Comparison of ENCODE assay signal across 17 cellular contexts in genomic region chr6:2109796-2110195, GRCh38.
DNase-seq lines count a peak whose midpoint lies in the region; ATAC-seq and TF ChIP-seq lines count a peak whose summit lies in the region.
"Had no signal": no experiment of that assay in that cellular context is flagged by ENCODE, and none has a peak within 500 bp of the region (broad histone marks: within the 10 kb centered on the region; RNA-seq: fewer than 3 reads in every experiment).

No MANE protein-coding gene starts in this region.

- H3K27me3 ChIP-seq in aorta (ENCODE audit: control insufficient read depth in 1 of 2, insufficient read depth in 2 of 2, low read length in 1 of 2) (no peaks in the 10 kb centered on the region), sigmoid colon (no peaks in the 10 kb centered on the region)
- H3K27me3 ChIP-seq: stomach, upper lobe of left lung had no signal

- WGBS in aorta, 2 donors, result 31 to 40% methylated on average over 5 of the region's 5 CpGs
- 89 to 94% methylated on average over 5 of the region's 5 CpGs for WGBS in sigmoid colon, 2 donors

- ATAC-seq in WTC11 (no peak), aorta (ENCODE audit: low FRiP score) (no peak)
- ATAC-seq: Panc1 had no signal

- H3K9me3 ChIP-seq in aorta (ENCODE audit: control insufficient read depth, low read length) (no peaks in the 10 kb centered on the region), sigmoid colon (no peaks in the 10 kb centered on the region)
- H3K9me3 ChIP-seq: stomach, upper lobe of left lung had no signal

- CTCF ChIA-PET in WTC11 (lab: Charles Lee), result no interaction called here

- H3K27ac Mint-ChIP-seq in WTC11 (peak overlapping the region; percentile 54; the same call in 1 of the 2 replicates), type B pancreatic cell (no peak overlapping the region)

- no peaks in the 10 kb centered on the region for H3K27me3 Mint-ChIP-seq in WTC11 (ENCODE audit: low read depth)
- no peaks in the 10 kb centered on the region for H3K27me3 Mint-ChIP-seq in type B pancreatic cell

- no peak for TF ChIP-seq POLR2A in sigmoid colon (IDR thresholded peaks at IDR 0.05)

- peak; percentile 46 for DNase-seq in SHP77 treated with DMSO at 0.1 percent for 48 hours (lab: John Stamatoyannopoulos, UW)
- DNase-seq in SHP77 (lab: John Stamatoyannopoulos, UW), result no peak
- peak; percentile 30 for DNase-seq in NCI-H2171 (lab: John Stamatoyannopoulos, UW)
- DNase-seq in WTC11 (ENCODE audit: low spot score), result no peak
- no peak for DNase-seq in aorta
- DNase-seq in dedifferentiated amniotic fluid mesenchymal stem cell (ENCODE audit: extremely low spot score), result no peak
- no peak for DNase-seq in sigmoid colon
- DNase-seq in type B pancreatic cell (ENCODE audit: extremely low spot score, unreplicated experiment), result no peak
- DNase-seq: caudate nucleus, hippocampal formation, Kasumi-1, NCI-H526 treated with DMSO at 0.1 percent for 48 hours, stomach, upper lobe of left lung, WERI-Rb-1 had no signal

- H3K4me3 Mint-ChIP-seq in WTC11 (no peak overlapping the region), type B pancreatic cell (no peak overlapping the region)

- H3K27ac ChIP-seq in aorta (ENCODE audit: low read depth in 1 of 2, low read length in 2 of 2), result peak overlapping the region; percentile 72 to 77
- no peak overlapping the region for H3K27ac ChIP-seq in sigmoid colon
- H3K27ac ChIP-seq: SK-N-MC, WERI-Rb-1 had no signal

- no peaks in the 10 kb centered on the region for H3K36me3 ChIP-seq in aorta (ENCODE audit: control insufficient read depth in 1 of 2, insufficient read depth in 2 of 2, low read length in 1 of 2)
- no peaks in the 10 kb centered on the region for H3K36me3 ChIP-seq in sigmoid colon
- H3K36me3 ChIP-seq: upper lobe of left lung, WERI-Rb-1 had no signal

- H3K9me3 Mint-ChIP-seq in WTC11, result no peaks in the 10 kb centered on the region
- no peaks in the 10 kb centered on the region for H3K9me3 Mint-ChIP-seq in type B pancreatic cell

- H3K4me1 Mint-ChIP-seq in WTC11 (peaks cover 14% of the 10 kb centered on the region), type B pancreatic cell (ENCODE audit: unreplicated experiment) (peaks cover 21% of the 10 kb centered on the region)

- no peak for TF ChIP-seq EP300 in sigmoid colon (IDR thresholded peaks at IDR 0.05)

- intact Hi-C loops in aorta (cut with DNase I), result loop anchor here (5.0 to 10.0 kb wide), 11 partner anchors 48 to 525 kb away; partner anchors contain the start of gene GMDS (in 1 of the 2)
- intact Hi-C loops in sigmoid colon (cut with DNase I), result no loop called here

- POLR2A ChIA-PET in WTC11 (lab: Charles Lee), result no interaction called here

- H3K4me1 ChIP-seq in aorta (ENCODE audit: control insufficient read depth in 1 of 2, insufficient read depth in 2 of 2, low read length in 2 of 2) (peaks cover 3 to 5% of the 10 kb centered on the region in 2 donors), sigmoid colon (peaks cover 0 to 7% (median 3%) of the 10 kb centered on the region in 4 donors)

- H3K36me3 Mint-ChIP-seq in WTC11, result no peaks in the 10 kb centered on the region
- H3K36me3 Mint-ChIP-seq in type B pancreatic cell, result peaks cover 3% of the 10 kb centered on the region

- H3K4me3 ChIP-seq in aorta (ENCODE audit: low read length in 2 of 2) (no peak overlapping the region), sigmoid colon (no peak overlapping the region)
- H3K4me3 ChIP-seq: SK-N-MC, stomach, upper lobe of left lung had no signal

- TF ChIP-seq CTCF in WTC11 (IDR thresholded peaks at IDR 0.05), result no peak
- no peak for TF ChIP-seq CTCF in sigmoid colon (IDR thresholded peaks at IDR 0.05)
- TF ChIP-seq CTCF in type B pancreatic cell (conservative IDR thresholded peaks at IDR 0.05), result no peak

TF ChIP-seq in WTC11, 78 proteins besides CTCF, POLR2A, EP300 and RAD21:
- TF ChIP-seq NFYB (CRISPR knock-in tag; conservative IDR thresholded peaks at IDR 0.05; ENCODE audit: low read depth) (no peak), ETV6 (CRISPR knock-in tag; IDR thresholded peaks at IDR 0.05) (no peak), MXD4 (CRISPR knock-in tag; IDR thresholded peaks at IDR 0.05; ENCODE audit: borderline replicate concordance) (no peak), CREB1 (CRISPR knock-in tag; IDR thresholded peaks at IDR 0.05) (no peak), NFATC4 (CRISPR knock-in tag; IDR thresholded peaks at IDR 0.05) (no peak), IRF1 (CRISPR knock-in tag; IDR thresholded peaks at IDR 0.05) (no peak), ZNF416 (CRISPR knock-in tag; IDR thresholded peaks at IDR 0.05) (no peak), MYBL2 (CRISPR knock-in tag; IDR thresholded peaks at IDR 0.05) (no peak)
- TF ChIP-seq, protein P1, sequence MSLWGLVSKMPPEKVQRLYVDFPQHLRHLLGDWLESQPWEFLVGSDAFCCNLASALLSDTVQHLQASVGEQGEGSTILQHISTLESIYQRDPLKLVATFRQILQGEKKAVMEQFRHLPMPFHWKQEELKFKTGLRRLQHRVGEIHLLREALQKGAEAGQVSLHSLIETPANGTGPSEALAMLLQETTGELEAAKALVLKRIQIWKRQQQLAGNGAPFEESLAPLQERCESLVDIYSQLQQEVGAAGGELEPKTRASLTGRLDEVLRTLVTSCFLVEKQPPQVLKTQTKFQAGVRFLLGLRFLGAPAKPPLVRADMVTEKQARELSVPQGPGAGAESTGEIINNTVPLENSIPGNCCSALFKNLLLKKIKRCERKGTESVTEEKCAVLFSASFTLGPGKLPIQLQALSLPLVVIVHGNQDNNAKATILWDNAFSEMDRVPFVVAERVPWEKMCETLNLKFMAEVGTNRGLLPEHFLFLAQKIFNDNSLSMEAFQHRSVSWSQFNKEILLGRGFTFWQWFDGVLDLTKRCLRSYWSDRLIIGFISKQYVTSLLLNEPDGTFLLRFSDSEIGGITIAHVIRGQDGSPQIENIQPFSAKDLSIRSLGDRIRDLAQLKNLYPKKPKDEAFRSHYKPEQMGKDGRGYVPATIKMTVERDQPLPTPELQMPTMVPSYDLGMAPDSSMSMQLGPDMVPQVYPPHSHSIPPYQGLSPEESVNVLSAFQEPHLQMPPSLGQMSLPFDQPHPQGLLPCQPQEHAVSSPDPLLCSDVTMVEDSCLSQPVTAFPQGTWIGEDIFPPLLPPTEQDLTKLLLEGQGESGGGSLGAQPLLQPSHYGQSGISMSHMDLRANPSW (CRISPR knock-in tag; conservative IDR thresholded peaks at IDR 0.05; ENCODE audit: low read depth), result no peak

Comparison
In these comparisons a context has a peak if more than half of its experiments do, and no peak if none do; other contexts are left out.
1. DNase-seq: peak in SHP77 treated with DMSO at 0.1 percent for 48 hours (single experiment) and NCI-H2171 (single experiment); none in SHP77 (0 of 2), WTC11 (single experiment), aorta (0 of 2), dedifferentiated amniotic fluid mesenchymal stem cell (single experiment), sigmoid colon (single experiment) and type B pancreatic cell (single experiment).
2. H3K27ac ChIP-seq: peak in aorta (2 of 2); none in sigmoid colon (0 of 4).